Comparison of ENCODE assay signal across 1 cellular context in the genomic region with DNA sequence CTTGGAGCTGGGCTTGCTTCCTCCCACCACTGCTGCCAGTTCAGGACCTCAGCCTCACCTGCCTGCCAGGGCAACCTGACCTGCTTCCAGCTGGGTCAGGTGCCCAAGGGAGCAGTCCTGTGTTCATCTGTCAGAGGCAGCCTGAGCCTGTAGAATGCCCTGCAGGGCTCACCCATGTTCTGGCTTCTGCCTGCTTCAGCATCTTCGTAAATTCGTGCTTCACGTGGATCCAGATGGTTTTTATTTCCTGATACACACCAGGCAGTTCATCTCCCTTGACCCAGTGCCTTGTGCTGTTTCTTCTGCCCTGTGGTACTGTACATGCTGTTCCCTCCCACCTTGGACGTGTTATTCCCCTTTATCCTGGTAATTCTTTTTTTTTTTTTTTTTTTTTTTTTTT.
TF ChIP-seq lines count a peak whose summit lies in the region.

No MANE protein-coding gene starts in this region.

TF ChIP-seq in WTC11, 78 proteins besides CTCF, POLR2A, EP300 and RAD21 (continued from another document):
- TF ChIP-seq, protein P1, sequence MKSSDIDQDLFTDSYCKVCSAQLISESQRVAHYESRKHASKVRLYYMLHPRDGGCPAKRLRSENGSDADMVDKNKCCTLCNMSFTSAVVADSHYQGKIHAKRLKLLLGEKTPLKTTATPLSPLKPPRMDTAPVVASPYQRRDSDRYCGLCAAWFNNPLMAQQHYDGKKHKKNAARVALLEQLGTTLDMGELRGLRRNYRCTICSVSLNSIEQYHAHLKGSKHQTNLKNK (CRISPR knock-in tag; IDR thresholded peaks at IDR 0.05): no peak
- TF ChIP-seq, protein P2, sequence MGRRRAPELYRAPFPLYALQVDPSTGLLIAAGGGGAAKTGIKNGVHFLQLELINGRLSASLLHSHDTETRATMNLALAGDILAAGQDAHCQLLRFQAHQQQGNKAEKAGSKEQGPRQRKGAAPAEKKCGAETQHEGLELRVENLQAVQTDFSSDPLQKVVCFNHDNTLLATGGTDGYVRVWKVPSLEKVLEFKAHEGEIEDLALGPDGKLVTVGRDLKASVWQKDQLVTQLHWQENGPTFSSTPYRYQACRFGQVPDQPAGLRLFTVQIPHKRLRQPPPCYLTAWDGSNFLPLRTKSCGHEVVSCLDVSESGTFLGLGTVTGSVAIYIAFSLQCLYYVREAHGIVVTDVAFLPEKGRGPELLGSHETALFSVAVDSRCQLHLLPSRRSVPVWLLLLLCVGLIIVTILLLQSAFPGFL (CRISPR knock-in tag; IDR thresholded peaks at IDR 0.05; ENCODE audit: borderline replicate concordance): no peak
- TF ChIP-seq, protein P3, sequence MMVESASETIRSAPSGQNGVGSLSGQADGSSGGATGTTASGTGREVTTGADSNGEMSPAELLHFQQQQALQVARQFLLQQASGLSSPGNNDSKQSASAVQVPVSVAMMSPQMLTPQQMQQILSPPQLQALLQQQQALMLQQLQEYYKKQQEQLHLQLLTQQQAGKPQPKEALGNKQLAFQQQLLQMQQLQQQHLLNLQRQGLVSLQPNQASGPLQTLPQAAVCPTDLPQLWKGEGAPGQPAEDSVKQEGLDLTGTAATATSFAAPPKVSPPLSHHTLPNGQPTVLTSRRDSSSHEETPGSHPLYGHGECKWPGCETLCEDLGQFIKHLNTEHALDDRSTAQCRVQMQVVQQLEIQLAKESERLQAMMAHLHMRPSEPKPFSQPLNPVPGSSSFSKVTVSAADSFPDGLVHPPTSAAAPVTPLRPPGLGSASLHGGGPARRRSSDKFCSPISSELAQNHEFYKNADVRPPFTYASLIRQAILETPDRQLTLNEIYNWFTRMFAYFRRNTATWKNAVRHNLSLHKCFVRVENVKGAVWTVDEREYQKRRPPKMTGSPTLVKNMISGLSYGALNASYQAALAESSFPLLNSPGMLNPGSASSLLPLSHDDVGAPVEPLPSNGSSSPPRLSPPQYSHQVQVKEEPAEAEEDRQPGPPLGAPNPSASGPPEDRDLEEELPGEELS (CRISPR knock-in tag; IDR thresholded peaks at IDR 0.05): no peak
- TF ChIP-seq ZNF423 (CRISPR knock-in tag; IDR thresholded peaks at IDR 0.05) (no peak), JUN (CRISPR knock-in tag; IDR thresholded peaks at IDR 0.05) (no peak), ESRRA (CRISPR knock-in tag; IDR thresholded peaks at IDR 0.05; ENCODE audit: borderline replicate concordance) (no peak), ZNF263 (CRISPR knock-in tag; IDR thresholded peaks at IDR 0.05; ENCODE audit: low read depth) (no peak), OVOL2 (CRISPR knock-in tag; IDR thresholded peaks at IDR 0.05; ENCODE audit: borderline replicate concordance) (no peak)
- TF ChIP-seq, protein P4, sequence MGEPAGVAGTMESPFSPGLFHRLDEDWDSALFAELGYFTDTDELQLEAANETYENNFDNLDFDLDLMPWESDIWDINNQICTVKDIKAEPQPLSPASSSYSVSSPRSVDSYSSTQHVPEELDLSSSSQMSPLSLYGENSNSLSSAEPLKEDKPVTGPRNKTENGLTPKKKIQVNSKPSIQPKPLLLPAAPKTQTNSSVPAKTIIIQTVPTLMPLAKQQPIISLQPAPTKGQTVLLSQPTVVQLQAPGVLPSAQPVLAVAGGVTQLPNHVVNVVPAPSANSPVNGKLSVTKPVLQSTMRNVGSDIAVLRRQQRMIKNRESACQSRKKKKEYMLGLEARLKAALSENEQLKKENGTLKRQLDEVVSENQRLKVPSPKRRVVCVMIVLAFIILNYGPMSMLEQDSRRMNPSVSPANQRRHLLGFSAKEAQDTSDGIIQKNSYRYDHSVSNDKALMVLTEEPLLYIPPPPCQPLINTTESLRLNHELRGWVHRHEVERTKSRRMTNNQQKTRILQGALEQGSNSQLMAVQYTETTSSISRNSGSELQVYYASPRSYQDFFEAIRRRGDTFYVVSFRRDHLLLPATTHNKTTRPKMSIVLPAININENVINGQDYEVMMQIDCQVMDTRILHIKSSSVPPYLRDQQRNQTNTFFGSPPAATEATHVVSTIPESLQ (CRISPR knock-in tag; IDR thresholded peaks at IDR 0.05): no peak
- TF ChIP-seq, protein P5, sequence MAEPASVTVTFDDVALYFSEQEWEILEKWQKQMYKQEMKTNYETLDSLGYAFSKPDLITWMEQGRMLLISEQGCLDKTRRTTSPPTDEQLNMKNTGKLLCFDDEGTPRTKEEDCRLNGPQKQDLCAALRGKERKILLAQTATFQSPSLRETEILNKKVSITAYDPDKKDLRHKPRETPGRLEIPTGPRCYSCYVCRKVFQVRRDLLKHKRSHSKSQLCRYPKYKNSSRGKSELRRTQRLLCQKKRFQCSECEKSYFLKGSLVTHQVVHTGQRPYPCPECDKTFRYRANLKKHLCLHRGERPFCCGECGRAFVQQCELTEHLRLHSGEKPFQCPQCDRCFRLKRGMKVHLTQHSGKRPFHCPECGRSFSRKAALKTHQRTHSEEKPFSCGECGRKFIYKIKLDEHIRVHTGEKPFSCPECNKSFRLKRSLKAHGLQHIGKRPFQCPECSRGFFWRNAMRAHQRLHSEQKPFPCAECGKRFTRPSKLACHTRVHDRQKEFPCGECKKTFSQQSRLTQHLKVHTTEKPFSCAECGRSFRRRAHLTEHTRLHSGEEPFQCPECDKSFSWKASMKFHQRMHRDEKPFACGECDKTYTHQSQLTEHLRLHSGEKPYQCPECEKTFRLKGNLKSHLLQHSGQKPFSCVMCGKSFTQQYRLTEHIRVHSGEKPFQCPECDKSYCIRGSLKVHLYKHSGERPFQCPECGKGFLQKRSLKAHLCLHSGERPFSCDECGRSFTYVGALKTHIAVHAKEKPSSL (CRISPR knock-in tag; conservative IDR thresholded peaks at IDR 0.05): no peak
